In genomic region chr2:157218911-157219310, GRCh38 we compare ENCODE assay signal across 1 cellular context.
A peak's percentile ranks its signal among the peaks of the same experiment; 100 is the strongest.
TF ChIP-seq lines count a peak whose summit lies in the region.

No MANE protein-coding gene starts in this region.

TF ChIP-seq in K562, 482 proteins besides CTCF, POLR2A, EP300 and RAD21 (continued from another document):
- TF ChIP-seq ZNF224 (CRISPR knock-in tag; IDR thresholded peaks at IDR 0.05): no peak
- no peak for TF ChIP-seq FOXJ3 (CRISPR knock-in tag; IDR thresholded peaks at IDR 0.05)
- no peak for TF ChIP-seq ARID1B (IDR thresholded peaks at IDR 0.05)
- 0 out of 4 replicates have a peak, but pooled peaks of 1 of the 2 experiments have one; percentile 24 for TF ChIP-seq TEAD1 (CRISPR knock-in tag; IDR thresholded peaks at IDR 0.05)
- peak in 1 of 3 experiments; percentile 39 for TF ChIP-seq YY1 (IDR thresholded peaks at IDR 0.05; ENCODE audit: borderline replicate concordance in 1 of 3, control insufficient read depth in 1 of 3, extremely low read depth in 1 of 3, insufficient read depth in 3 of 3, insufficient read length in 1 of 3, insufficient replicate concordance in 2 of 3, low read depth in 1 of 3, low read length in 2 of 3)
- TF ChIP-seq CCNT2 (IDR thresholded peaks at IDR 0.05; ENCODE audit: borderline replicate concordance, extremely low read depth, insufficient read length, low read depth, low read length): no peak
- no peak for TF ChIP-seq KHSRP (IDR thresholded peaks at IDR 0.05)
- no peak for TF ChIP-seq PHF8 (IDR thresholded peaks at IDR 0.05; ENCODE audit: borderline replicate concordance, low read length)
- TF ChIP-seq ZNF23 (CRISPR knock-in tag; IDR thresholded peaks at IDR 0.05): no peak
- no peak for TF ChIP-seq MCM3 (IDR thresholded peaks at IDR 0.05)
- no peak for TF ChIP-seq GTF2B (IDR thresholded peaks at IDR 0.05; ENCODE audit: extremely low read depth, insufficient read length)
- TF ChIP-seq HDAC3 (IDR thresholded peaks at IDR 0.05; ENCODE audit: borderline replicate concordance, partially characterized antibody): no peak
- TF ChIP-seq ZNF311 (CRISPR knock-in tag; IDR thresholded peaks at IDR 0.05): 0 out of 2 replicates have a peak, but pooled peaks have one; percentile 36
- peak; percentile 60; the same call in 1 of the 2 replicates for TF ChIP-seq CXXC5 (CRISPR knock-in tag; IDR thresholded peaks at IDR 0.05)
- peak; percentile 97 for TF ChIP-seq DMBX1 (CRISPR knock-in tag; IDR thresholded peaks at IDR 0.05; ENCODE audit: borderline replicate concordance)
- TF ChIP-seq CBFA2T3 (IDR thresholded peaks at IDR 0.05): peak; percentile 15; the same call in 1 of the 2 replicates
- no peak for TF ChIP-seq TGIF2 (CRISPR knock-in tag; IDR thresholded peaks at IDR 0.05)
- TF ChIP-seq BHLHE40 (IDR thresholded peaks at IDR 0.05; ENCODE audit: low read length): no peak
- TF ChIP-seq MLX (CRISPR knock-in tag; conservative IDR thresholded peaks at IDR 0.05): no peak
- TF ChIP-seq BRD4 (IDR thresholded peaks at IDR 0.05): no peak
- TF ChIP-seq NELFE (IDR thresholded peaks at IDR 0.05; ENCODE audit: insufficient read depth, insufficient read length): no peak
- TF ChIP-seq ATF7 (IDR thresholded peaks at IDR 0.05): no peak
- TF ChIP-seq ELF2 (CRISPR knock-in tag; IDR thresholded peaks at IDR 0.05): no peak
- TF ChIP-seq NR2C2 (CRISPR knock-in tag; IDR thresholded peaks at IDR 0.05): no peak
- peak; percentile 58; the same call in 1 of the 2 replicates for TF ChIP-seq NR2C2 (tag; IDR thresholded peaks at IDR 0.05)
- no peak for TF ChIP-seq ZBTB26 (CRISPR knock-in tag; IDR thresholded peaks at IDR 0.05)
- TF ChIP-seq STAT6 (CRISPR knock-in tag; IDR thresholded peaks at IDR 0.05): no peak
- TF ChIP-seq HDGF (IDR thresholded peaks at IDR 0.05): no peak
- TF ChIP-seq TSC22D4 (tag; IDR thresholded peaks at IDR 0.05): no peak
- TF ChIP-seq ZNF212 (CRISPR knock-in tag; IDR thresholded peaks at IDR 0.05): 0 out of 2 replicates have a peak, but pooled peaks have one; percentile 6
- peak; percentile 75; the same call in 1 of the 2 replicates for TF ChIP-seq SMAD4 (CRISPR knock-in tag; conservative IDR thresholded peaks at IDR 0.05)
- no peak for TF ChIP-seq AFF4 (CRISPR knock-in tag; IDR thresholded peaks at IDR 0.05)
- no peak for TF ChIP-seq MNT (conservative IDR thresholded peaks at IDR 0.05)
- no peak for TF ChIP-seq NCOA6 (IDR thresholded peaks at IDR 0.05)
- TF ChIP-seq ZMIZ1 (IDR thresholded peaks at IDR 0.05; ENCODE audit: low read depth in 2 of 2, low read length in 2 of 2): no peak
- no peak for TF ChIP-seq SIN3A (IDR thresholded peaks at IDR 0.05; ENCODE audit: borderline replicate concordance in 2 of 2, control insufficient read depth in 1 of 2, low read depth in 2 of 2, low read length in 2 of 2)
- TF ChIP-seq HSF4 (CRISPR knock-in tag; IDR thresholded peaks at IDR 0.05; ENCODE audit: borderline replicate concordance): no peak
